Comparison of ENCODE assay signal across 1 cellular context in the genomic region with DNA sequence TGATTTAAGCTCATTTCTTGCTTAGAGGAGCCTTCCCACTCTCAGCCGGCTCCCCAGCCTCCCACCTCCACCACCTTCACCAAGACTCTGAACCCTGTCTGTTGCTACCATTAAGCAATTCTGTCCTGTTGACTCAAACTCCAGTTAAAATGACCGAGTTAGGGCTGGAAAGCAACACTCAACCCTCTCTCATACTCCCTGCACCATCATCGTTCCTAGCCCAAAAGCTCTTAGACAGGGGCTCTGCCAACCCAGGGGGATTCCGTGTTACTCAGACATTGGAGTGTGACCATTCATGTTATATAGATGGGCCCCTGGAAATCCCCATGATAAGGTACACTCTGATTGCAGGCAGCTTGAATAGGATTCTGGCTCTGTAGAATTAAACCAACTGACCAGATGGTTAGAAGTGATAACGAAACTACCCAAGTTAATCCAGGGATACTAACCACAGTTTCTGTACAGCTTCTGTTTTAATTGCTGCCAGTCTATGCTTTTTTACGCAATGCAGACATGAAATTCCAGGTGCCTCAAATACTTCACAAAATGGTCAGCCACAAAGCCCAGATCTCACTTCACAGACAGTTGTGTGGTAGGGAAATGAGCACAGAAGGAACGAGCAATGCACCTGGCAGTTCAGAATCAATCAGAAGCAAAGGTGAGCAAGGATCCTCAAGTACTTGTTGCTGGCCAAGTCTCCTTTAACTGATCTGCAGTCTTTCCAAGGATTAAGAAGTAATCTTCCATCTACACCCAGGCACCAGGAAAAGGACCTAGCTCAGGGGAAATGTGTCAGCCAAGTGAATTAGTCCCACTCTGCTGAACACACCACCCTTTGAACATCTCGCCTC.
TF ChIP-seq lines count a peak whose summit lies in the region.

No MANE protein-coding gene starts in this region.

TF ChIP-seq in GM12878, 131 proteins besides CTCF, POLR2A, EP300 and RAD21 (continued from another document):
- TF ChIP-seq SKIL (IDR thresholded peaks at IDR 0.05; ENCODE audit: low read depth, poor library complexity, severe bottlenecking), result peak; percentile 31
- peak; percentile 48; the same call in 1 of the 2 replicates for TF ChIP-seq TCF12 (IDR thresholded peaks at IDR 0.05; ENCODE audit: low read depth, low read length)
- TF ChIP-seq RELA (IDR thresholded peaks at IDR 0.05; ENCODE audit: borderline replicate concordance, partially characterized antibody), result peak; percentile 76
- TF ChIP-seq CHD1 (IDR thresholded peaks at IDR 0.05; ENCODE audit: low read depth, low read length), result no peak
- TF ChIP-seq MEF2B (IDR thresholded peaks at IDR 0.05; ENCODE audit: partially characterized antibody, poor library complexity, severe bottlenecking), result no peak
- no peak for TF ChIP-seq SIN3A (IDR thresholded peaks at IDR 0.05; ENCODE audit: low read depth, low read length)
- peak; percentile 31; the same call in 1 of the 2 replicates for TF ChIP-seq PAX5 (IDR thresholded peaks at IDR 0.05; ENCODE audit: borderline replicate concordance, low read depth, low read length)
- TF ChIP-seq RUNX3 (IDR thresholded peaks at IDR 0.05; ENCODE audit: low read length), result peak; percentile 76
- peak; percentile 24; the same call in 1 of the 2 replicates for TF ChIP-seq NKRF (conservative IDR thresholded peaks at IDR 0.05)
- TF ChIP-seq MLLT1 (IDR thresholded peaks at IDR 0.05), result no peak
- no peak for TF ChIP-seq SMAD5 (IDR thresholded peaks at IDR 0.05; ENCODE audit: low read depth)
- peak; percentile 75 for TF ChIP-seq MTA2 (IDR thresholded peaks at IDR 0.05; ENCODE audit: low read depth)
